In the genomic region with DNA sequence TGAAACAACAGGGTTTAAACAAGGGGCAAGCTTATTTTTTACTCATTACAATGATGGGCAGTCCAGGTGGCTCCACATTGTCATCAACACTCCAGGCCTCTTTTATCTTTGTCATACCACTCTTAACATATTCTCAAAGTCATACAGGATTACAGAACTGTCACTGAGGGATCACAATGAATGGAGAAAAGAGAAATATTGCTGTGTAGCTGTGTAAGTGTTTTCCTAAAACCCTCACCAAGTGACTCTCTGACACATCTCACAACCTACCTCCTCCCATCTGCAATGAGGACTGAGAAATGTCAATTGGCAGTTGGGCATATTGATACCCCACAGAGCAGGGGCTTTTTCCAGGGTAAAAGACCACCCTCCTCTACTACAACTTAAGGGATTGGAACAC, we compare ENCODE assay signal across 13 cellular contexts.
DNase-seq lines count a peak whose midpoint lies in the region; ATAC-seq lines count a peak whose summit lies in the region.
"Had no signal": no experiment of that assay in that cellular context is flagged by ENCODE, and none has a peak within 500 bp of the region (broad histone marks: within the 10 kb centered on the region; RNA-seq: fewer than 3 reads in every experiment).

No MANE protein-coding gene starts in this region.

- H3K4me3 Mint-ChIP-seq in stimulated activated effector memory CD8-positive, alpha-beta T cell treated with anti-CD3 and anti-CD28 coated beads, Interleukin-12 subunit alpha, Interleukin-12 subunit beta, amount 100 ng/mL, for 72 hours: no peak overlapping the region
- peak overlapping the region in 1 of 5 donors; percentile 19 for H3K4me3 Mint-ChIP-seq in immature natural killer cell
- H3K4me3 Mint-ChIP-seq: T-helper 17 cell had no signal

- peak; percentile 3 for DNase-seq in NCI-H1417 treated with DMSO at 0.1 percent for 48 hours (lab: John Stamatoyannopoulos, UW)
- DNase-seq in SHP77 treated with DMSO at 0.1 percent for 48 hours (lab: John Stamatoyannopoulos, UW): peak; percentile 63
- no peak for DNase-seq in stimulated activated effector memory CD8-positive, alpha-beta T cell treated with anti-CD3 and anti-CD28 coated beads, Interleukin-12 subunit alpha, Interleukin-12 subunit beta, amount 100 ng/mL, for 72 hours (ENCODE audit: low spot score in 2 of 2)
- no peak for DNase-seq in NAMALWA (ENCODE audit: low spot score)
- DNase-seq in immature natural killer cell: no peak
- no peak for DNase-seq in SKM-1 (lab: John Stamatoyannopoulos, UW; ENCODE audit: unreplicated experiment)
- DNase-seq: Caco-2, EL, KBM-7, NCI-H1048, Right ventricle myocardium superior, T-helper 17 cell had no signal

- H3K4me1 Mint-ChIP-seq in stimulated activated effector memory CD8-positive, alpha-beta T cell treated with anti-CD3 and anti-CD28 coated beads, Interleukin-12 subunit alpha, Interleukin-12 subunit beta, amount 100 ng/mL, for 72 hours: peaks cover 13% of the 10 kb centered on the region
- peaks cover 19 to 27% of the 10 kb centered on the region in 2 donors for H3K4me1 Mint-ChIP-seq in immature natural killer cell
- H3K4me1 Mint-ChIP-seq: T-helper 17 cell had no signal

- H3K9me3 Mint-ChIP-seq in stimulated activated effector memory CD8-positive, alpha-beta T cell treated with anti-CD3 and anti-CD28 coated beads, Interleukin-12 subunit alpha, Interleukin-12 subunit beta, amount 100 ng/mL, for 72 hours: peaks cover 3% of the 10 kb centered on the region
- peaks cover 0 to 1% (median 0%) of the 10 kb centered on the region in 6 donors for H3K9me3 Mint-ChIP-seq in immature natural killer cell

- H3K36me3 Mint-ChIP-seq in stimulated activated effector memory CD8-positive, alpha-beta T cell treated with anti-CD3 and anti-CD28 coated beads, Interleukin-12 subunit alpha, Interleukin-12 subunit beta, amount 100 ng/mL, for 72 hours: no peaks in the 10 kb centered on the region
- H3K36me3 Mint-ChIP-seq in immature natural killer cell: no peaks in the 10 kb centered on the region

- ATAC-seq in GM18907 (IDR thresholded peaks at IDR 0.05; ENCODE audit: unreplicated experiment): peak; percentile 46
- peak; percentile 43 for ATAC-seq in stimulated activated effector memory CD8-positive, alpha-beta T cell treated with anti-CD3 and anti-CD28 coated beads, Interleukin-12 subunit alpha, Interleukin-12 subunit beta, amount 100 ng/mL, for 72 hours
- ATAC-seq: T-helper 17 cell had no signal

- H3K27ac Mint-ChIP-seq in stimulated activated effector memory CD8-positive, alpha-beta T cell treated with anti-CD3 and anti-CD28 coated beads, Interleukin-12 subunit alpha, Interleukin-12 subunit beta, amount 100 ng/mL, for 72 hours: no peak overlapping the region
- H3K27ac Mint-ChIP-seq in immature natural killer cell: peak overlapping the region in 1 of 6 donors; percentile 53
- H3K27ac Mint-ChIP-seq: T-helper 17 cell had no signal

- H3K27me3 Mint-ChIP-seq in immature natural killer cell (ENCODE audit: low read depth in 3 of 3): peaks cover 0 to 2% (median 1%) of the 10 kb centered on the region in 3 donors
- H3K27me3 Mint-ChIP-seq: T-helper 17 cell had no signal

Comparison
In these comparisons a context has a peak if more than half of its experiments do, and no peak if none do; other contexts are left out.
1. DNase-seq: peak in NCI-H1417 treated with DMSO at 0.1 percent for 48 hours (single experiment) and SHP77 treated with DMSO at 0.1 percent for 48 hours (single experiment); none in stimulated activated effector memory CD8-positive, alpha-beta T cell treated with anti-CD3 and anti-CD28 coated beads, Interleukin-12 subunit alpha, Interleukin-12 subunit beta, amount 100 ng/mL, for 72 hours (0 of 2), NAMALWA (single experiment), immature natural killer cell (0 of 3) and SKM-1 (single experiment).